Comparison of ENCODE assay signal across 1 cellular context in the genomic region with DNA sequence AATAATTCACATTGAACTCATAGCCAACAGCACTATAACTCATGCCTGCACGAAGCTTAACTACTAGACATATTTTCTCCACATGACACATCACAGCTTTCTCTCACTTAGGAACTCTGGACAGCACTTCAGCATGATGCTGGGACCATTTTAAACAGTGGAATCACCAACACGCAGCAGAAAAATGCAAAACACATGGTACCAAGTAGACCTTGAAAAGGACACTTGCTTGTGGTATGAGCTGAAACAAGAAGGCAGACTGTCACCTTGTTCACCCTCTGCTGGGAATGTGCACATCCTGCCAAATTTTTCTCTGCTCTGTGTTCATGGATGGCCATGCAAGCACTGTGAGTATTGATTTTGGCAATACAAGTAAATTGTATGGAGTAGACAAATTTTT.
TF ChIP-seq lines count a peak whose summit lies in the region.

No MANE protein-coding gene starts in this region.

TF ChIP-seq in endothelial cell of umbilical vein, 7 proteins besides CTCF, POLR2A, EP300 and RAD21:
- no peak for TF ChIP-seq GATA2 (IDR thresholded peaks at IDR 0.05; ENCODE audit: insufficient read depth, insufficient read length, low read depth, low read length)
- TF ChIP-seq, protein P1, sequence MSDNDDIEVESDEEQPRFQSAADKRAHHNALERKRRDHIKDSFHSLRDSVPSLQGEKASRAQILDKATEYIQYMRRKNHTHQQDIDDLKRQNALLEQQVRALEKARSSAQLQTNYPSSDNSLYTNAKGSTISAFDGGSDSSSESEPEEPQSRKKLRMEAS (IDR thresholded peaks at IDR 0.05; ENCODE audit: insufficient read depth, insufficient read length), result no peak
- TF ChIP-seq FOS (IDR thresholded peaks at IDR 0.05; ENCODE audit: borderline replicate concordance, insufficient read depth, low read length), result no peak
- no peak for TF ChIP-seq JUN (IDR thresholded peaks at IDR 0.05; ENCODE audit: borderline replicate concordance, insufficient read depth, insufficient read length, low read depth)
- no peak for TF ChIP-seq EZH2 (IDR thresholded peaks at IDR 0.05; ENCODE audit: borderline replicate concordance, low read depth, low read length, severe bottlenecking)
- TF ChIP-seq POLR2AphosphoS5 (IDR thresholded peaks at IDR 0.05; ENCODE audit: insufficient read depth, low read depth, low read length), result no peak
- no peak for TF ChIP-seq MYC (IDR thresholded peaks at IDR 0.05; ENCODE audit: low read depth, low read length)
